29 cellular contexts compared by ENCODE assay signal in the genomic region with DNA sequence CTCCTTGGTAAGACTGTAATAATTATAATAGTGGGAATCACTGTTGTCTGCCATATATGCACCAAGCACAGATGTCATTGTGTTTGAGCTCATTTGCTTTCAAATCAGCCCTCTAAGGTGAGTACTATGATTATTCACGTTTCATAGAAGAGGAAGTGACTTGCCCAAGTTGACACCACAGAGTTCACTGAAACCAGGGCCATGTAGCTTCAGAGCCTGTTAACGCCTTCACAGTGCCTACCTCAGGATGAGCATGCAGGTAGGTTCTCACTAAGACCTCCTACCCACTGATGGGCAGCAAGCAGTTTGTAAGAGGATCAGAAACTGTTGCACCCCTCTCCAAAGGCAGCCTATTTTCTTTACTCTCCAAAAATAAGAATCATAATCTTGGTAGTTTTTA. TPM values are rescaled to one million over a fixed set of nuclear protein-coding genes. Genes with fewer than 3 reads are reported as not detected.
DNase-seq lines count a peak whose midpoint lies in the region; ATAC-seq and TF ChIP-seq lines count a peak whose summit lies in the region.
"Had no signal": no experiment of that assay in that cellular context is flagged by ENCODE, and none has a peak within 500 bp of the region (broad histone marks: within the 10 kb centered on the region; RNA-seq: fewer than 3 reads in every experiment).

No MANE protein-coding gene starts in this region.

- no peaks in the 10 kb centered on the region for H3K27me3 ChIP-seq in DND-41 (ENCODE audit: insufficient read depth, low read length, poor library complexity)
- H3K27me3 ChIP-seq in uterus = no peaks in the 10 kb centered on the region
- H3K27me3 ChIP-seq in aorta (ENCODE audit: control insufficient read depth in 1 of 2, insufficient read depth in 2 of 2, low read length in 1 of 2) = no peaks in the 10 kb centered on the region
- H3K27me3 ChIP-seq: SJSA1 had no signal

- 56 to 58% methylated on average over 2 of the region's 2 CpGs for WGBS in aorta, 2 donors

- no peaks in the 10 kb centered on the region for H3K27me3 Mint-ChIP-seq in activated T-helper 17 cell treated with anti-CD3 and anti-CD28 coated beads, Interleukin-2, amount 50 U/mL, for 72 hours

- H3K4me3 ChIP-seq in DND-41 (ENCODE audit: low read depth in 1 of 2, low read length in 2 of 2) = no peak overlapping the region
- H3K4me3 ChIP-seq in uterus = no peak overlapping the region
- H3K4me3 ChIP-seq in aorta (ENCODE audit: low read length in 2 of 2) = no peak overlapping the region
- H3K4me3 ChIP-seq: SJSA1 had no signal

- no peaks in the 10 kb centered on the region for H3K4me1 Mint-ChIP-seq in activated T-helper 17 cell treated with anti-CD3 and anti-CD28 coated beads, Interleukin-2, amount 50 U/mL, for 72 hours
- no peaks in the 10 kb centered on the region for H3K4me1 Mint-ChIP-seq in stimulated activated effector memory CD8-positive, alpha-beta T cell treated with anti-CD3 and anti-CD28 coated beads, Interleukin-12 subunit alpha, Interleukin-12 subunit beta, amount 100 ng/mL, for 72 hours
- H3K4me1 Mint-ChIP-seq: CD14-positive monocyte; CD8-positive, alpha-beta memory T cell had no signal

- H3K4me2 ChIP-seq in DND-41 (ENCODE audit: insufficient read depth, low read length) = no peak overlapping the region

- H4K20me1 ChIP-seq in DND-41 (ENCODE audit: insufficient read depth, low read length) = no peaks in the 10 kb centered on the region

- H3K9me3 Mint-ChIP-seq in activated T-helper 17 cell treated with anti-CD3 and anti-CD28 coated beads, Interleukin-2, amount 50 U/mL, for 72 hours = peaks cover 7% of the 10 kb centered on the region
- H3K9me3 Mint-ChIP-seq in stimulated activated effector memory CD8-positive, alpha-beta T cell treated with anti-CD3 and anti-CD28 coated beads, Interleukin-12 subunit alpha, Interleukin-12 subunit beta, amount 100 ng/mL, for 72 hours = peaks cover 3% of the 10 kb centered on the region

- intact Hi-C loops in uterus (cut with DNase I; ENCODE audit: low total_unique reads) = no loop called here
- intact Hi-C loops in aorta (cut with DNase I) = no loop called here

- H3K79me2 ChIP-seq in DND-41 (ENCODE audit: insufficient read depth, low read length) = no peaks in the 10 kb centered on the region

- no peaks in the 10 kb centered on the region for H3K9me3 ChIP-seq in DND-41 (ENCODE audit: insufficient read depth, low read length, severe bottlenecking)
- no peaks in the 10 kb centered on the region for H3K9me3 ChIP-seq in uterus
- no peaks in the 10 kb centered on the region for H3K9me3 ChIP-seq in aorta (ENCODE audit: control insufficient read depth, low read length)
- H3K9me3 ChIP-seq: SJSA1 had no signal

- H3K4me1 ChIP-seq in DND-41 (ENCODE audit: insufficient read depth, low read length) (peaks cover 28% of the 10 kb centered on the region), uterus (no peaks in the 10 kb centered on the region), aorta (ENCODE audit: control insufficient read depth in 1 of 2, insufficient read depth in 2 of 2, low read length in 2 of 2) (no peaks in the 10 kb centered on the region)
- H3K4me1 ChIP-seq: SJSA1 had no signal

- no peak for TF ChIP-seq POLR2A in uterus (IDR thresholded peaks at IDR 0.05)

- no peak overlapping the region for H3K4me3 Mint-ChIP-seq in activated T-helper 17 cell treated with anti-CD3 and anti-CD28 coated beads, Interleukin-2, amount 50 U/mL, for 72 hours
- H3K4me3 Mint-ChIP-seq in stimulated activated effector memory CD8-positive, alpha-beta T cell treated with anti-CD3 and anti-CD28 coated beads, Interleukin-12 subunit alpha, Interleukin-12 subunit beta, amount 100 ng/mL, for 72 hours = no peak overlapping the region
- H3K4me3 Mint-ChIP-seq: CD14-positive monocyte; CD8-positive, alpha-beta memory T cell had no signal

- ATAC-seq in DND-41 (ENCODE audit: insufficient read depth, low read depth) (no peak), GM19351 (IDR thresholded peaks at IDR 0.05; ENCODE audit: unreplicated experiment) (peak; percentile 64), aorta (ENCODE audit: low FRiP score) (no peak)
- peak; percentile 28 for ATAC-seq in activated T-helper 17 cell treated with anti-CD3 and anti-CD28 coated beads, Interleukin-2, amount 50 U/mL, for 72 hours (replicated peaks)
- ATAC-seq in stimulated activated effector memory CD8-positive, alpha-beta T cell treated with anti-CD3 and anti-CD28 coated beads, Interleukin-12 subunit alpha, Interleukin-12 subunit beta, amount 100 ng/mL, for 72 hours = peak; percentile 21
- ATAC-seq: PC-3 had no signal

- H3K36me3 ChIP-seq in DND-41 (ENCODE audit: insufficient read depth, low read length) = no peaks in the 10 kb centered on the region
- H3K36me3 ChIP-seq in uterus = no peaks in the 10 kb centered on the region
- H3K36me3 ChIP-seq in aorta (ENCODE audit: control insufficient read depth in 1 of 2, insufficient read depth in 2 of 2, low read length in 1 of 2) = no peaks in the 10 kb centered on the region
- H3K36me3 ChIP-seq: SJSA1 had no signal

- H3K9ac ChIP-seq in DND-41 (ENCODE audit: low read depth, low read length) = no peak overlapping the region
- H3K9ac ChIP-seq: KMS-11 had no signal

- no peaks in the 10 kb centered on the region for H3K36me3 Mint-ChIP-seq in activated T-helper 17 cell treated with anti-CD3 and anti-CD28 coated beads, Interleukin-2, amount 50 U/mL, for 72 hours (ENCODE audit: low read depth)
- H3K36me3 Mint-ChIP-seq in stimulated activated effector memory CD8-positive, alpha-beta T cell treated with anti-CD3 and anti-CD28 coated beads, Interleukin-12 subunit alpha, Interleukin-12 subunit beta, amount 100 ng/mL, for 72 hours = no peaks in the 10 kb centered on the region
- H3K36me3 Mint-ChIP-seq: CD14-positive monocyte; CD8-positive, alpha-beta memory T cell had no signal

- peak overlapping the region; percentile 3; the same call in 1 of the 2 replicates for H3K27ac ChIP-seq in DND-41 (ENCODE audit: low read length)
- no peak overlapping the region for H3K27ac ChIP-seq in uterus
- H3K27ac ChIP-seq in aorta (ENCODE audit: low read depth in 1 of 2, low read length in 2 of 2) = no peak overlapping the region
- H3K27ac ChIP-seq: KMS-11, SJSA1 had no signal

- no peak for TF ChIP-seq CTCF in DND-41 (IDR thresholded peaks at IDR 0.05; ENCODE audit: borderline replicate concordance, extremely low read depth, low read length, poor library complexity, severe bottlenecking)
- TF ChIP-seq CTCF in uterus (IDR thresholded peaks at IDR 0.05) = no peak

- no peak overlapping the region for H3K27ac Mint-ChIP-seq in activated T-helper 17 cell treated with anti-CD3 and anti-CD28 coated beads, Interleukin-2, amount 50 U/mL, for 72 hours
- H3K27ac Mint-ChIP-seq in stimulated activated effector memory CD8-positive, alpha-beta T cell treated with anti-CD3 and anti-CD28 coated beads, Interleukin-12 subunit alpha, Interleukin-12 subunit beta, amount 100 ng/mL, for 72 hours = no peak overlapping the region
- H3K27ac Mint-ChIP-seq: CD14-positive monocyte; CD8-positive, alpha-beta memory T cell had no signal

- no peak overlapping the region for H2AFZ ChIP-seq in DND-41 (ENCODE audit: low read depth, low read length)

- no peak for DNase-seq in DND-41
- no peak for DNase-seq in stimulated activated effector memory CD8-positive, alpha-beta T cell treated with anti-CD3 and anti-CD28 coated beads, Interleukin-12 subunit alpha, Interleukin-12 subunit beta, amount 100 ng/mL, for 72 hours (ENCODE audit: low spot score in 2 of 2)
- DNase-seq in uterus = no peak
- DNase-seq in aorta = no peak
- DNase-seq in NCI-H1930 (lab: John Stamatoyannopoulos, UW) = no peak
- DNase-seq: CD8-positive, alpha-beta memory T cell; DMS 273 treated with DMSO at 0.1 percent for 48 hours; DMS79; GF-D8; GOT3; HCEC 1CT; IMR-90; NCI-H1092; NCI-H1417 treated with DMSO at 0.1 percent for 48 hours; NCI-H1694 treated with DMSO at 0.1 percent for 48 hours; NCI-H2081 treated with DMSO at 0.1 percent for 48 hours; NCI-H2171 treated with DMSO at 0.1 percent for 48 hours; NCI-H345; NCI-H510A treated with DMSO at 0.1 percent for 48 hours; NCI-H774; NK-92 treated with Interleukin-12 subunit alpha and Interleukin-12 subunit beta, amount 100 ng/mL, for 24 hours; PC-3; Right ventricle myocardium superior had no signal

RNA-seq across cellular contexts. Expression of a gene that starts 27.4 kb away (rescaled TPM):
- not detected for total RNA-seq in activated T-helper 17 cell treated with anti-CD3 and anti-CD28 coated beads, Interleukin-2, amount 50 U/mL, for 72 hours
- not detected for total RNA-seq in uterus
- not detected for total RNA-seq in aorta
- under 1 TPM in 1 of 2 donors, not detected in 1; 0.08 TPM for polyA plus RNA-seq in aorta
- total RNA-seq: A673; CD8-positive, alpha-beta memory T cell; IMR-90; PC-3; Right ventricle myocardium superior; SJSA1 had no signal
- polyA plus RNA-seq: CD14-positive monocyte; CD8-positive, alpha-beta memory T cell; IMR-90 had no signal

RNA-seq across cellular contexts. Expression of a gene that starts 52.1 kb away (rescaled TPM):
- not detected for total RNA-seq in activated T-helper 17 cell treated with anti-CD3 and anti-CD28 coated beads, Interleukin-2, amount 50 U/mL, for 72 hours
- total RNA-seq in uterus = not detected
- not detected for total RNA-seq in aorta
- polyA plus RNA-seq in aorta = 1 to 10 TPM in 1 of 2 donors, under 1 TPM in 1; 0.13 to 2.5 TPM
- total RNA-seq: A673; CD8-positive, alpha-beta memory T cell; IMR-90; PC-3; Right ventricle myocardium superior; SJSA1 had no signal
- polyA plus RNA-seq: CD14-positive monocyte; CD8-positive, alpha-beta memory T cell; IMR-90 had no signal

Comparison
In these comparisons a context has a peak if more than half of its experiments do, and no peak if none do; other contexts are left out.
1. ATAC-seq: peak in GM19351 (single experiment), activated T-helper 17 cell treated with anti-CD3 and anti-CD28 coated beads, Interleukin-2, amount 50 U/mL, for 72 hours (single experiment) and stimulated activated effector memory CD8-positive, alpha-beta T cell treated with anti-CD3 and anti-CD28 coated beads, Interleukin-12 subunit alpha, Interleukin-12 subunit beta, amount 100 ng/mL, for 72 hours (single experiment); none in DND-41 (single experiment) and aorta (single experiment).